28 cellular contexts compared by ENCODE assay signal in the genomic region with DNA sequence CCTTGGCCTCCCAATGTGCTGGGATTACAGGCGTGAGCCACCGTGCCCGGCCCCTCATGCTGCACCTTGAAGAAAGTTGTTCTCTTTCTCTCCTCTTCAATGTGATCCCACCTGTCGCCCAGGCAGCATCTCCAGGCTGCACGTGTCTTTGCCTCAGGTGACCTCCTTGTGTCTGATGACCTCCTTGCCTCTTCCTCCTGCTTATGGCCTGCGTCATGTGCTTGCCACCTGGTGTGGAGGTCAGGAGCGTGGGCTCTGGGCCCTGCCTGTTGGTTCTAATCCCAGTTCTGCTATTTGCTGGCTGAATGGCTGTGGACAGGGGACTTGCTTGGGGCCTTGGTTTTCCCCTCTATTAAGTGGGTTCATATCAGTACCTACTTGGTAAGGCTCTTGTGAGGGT. TPM values are rescaled to one million over a fixed set of nuclear protein-coding genes. Genes with fewer than 3 reads are reported as not detected.
DNase-seq lines count a peak whose midpoint lies in the region; ATAC-seq and TF ChIP-seq lines count a peak whose summit lies in the region.
"Had no signal": no experiment of that assay in that cellular context is flagged by ENCODE, and none has a peak within 500 bp of the region (broad histone marks: within the 10 kb centered on the region; RNA-seq: fewer than 3 reads in every experiment).

No MANE protein-coding gene starts in this region.

- no peaks in the 10 kb centered on the region for H3K27me3 Mint-ChIP-seq in activated naive CD4-positive, alpha-beta T cell treated with anti-CD3 and anti-CD28 coated beads, Interleukin-2, amount 10 ng/mL, durations not matched to agents 7 days and 5 days
- no peaks in the 10 kb centered on the region for H3K27me3 Mint-ChIP-seq in naive B cell
- H3K27me3 Mint-ChIP-seq: progenitor cell of endocrine pancreas had no signal

- CTCF ChIA-PET in activated naive CD4-positive, alpha-beta T cell treated with anti-CD3 and anti-CD28 coated beads, Interleukin-2, amount 10 ng/mL, durations not matched to agents 7 days and 5 days (lab: Charles Lee), result no interaction called here

- no peak for TF ChIP-seq EP300 in tibial nerve (IDR thresholded peaks at IDR 0.05)

- H3K36me3 Mint-ChIP-seq in activated naive CD4-positive, alpha-beta T cell treated with anti-CD3 and anti-CD28 coated beads, Interleukin-2, amount 10 ng/mL, durations not matched to agents 7 days and 5 days, result peaks cover 16% of the 10 kb centered on the region
- H3K36me3 Mint-ChIP-seq in activated naive CD4-positive, alpha-beta T cell treated with anti-CD3 and anti-CD28 coated beads, Interleukin-2, amount 50 U/mL, for 72 hours, result no peaks in the 10 kb centered on the region
- peaks cover 0 to 8% of the 10 kb centered on the region in 2 donors for H3K36me3 Mint-ChIP-seq in naive B cell

- no peaks in the 10 kb centered on the region for H3K36me3 ChIP-seq in tibial nerve
- H3K36me3 ChIP-seq: adrenal gland, thoracic aorta, vagina had no signal

- no peak for TF ChIP-seq CTCF in tibial nerve (IDR thresholded peaks at IDR 0.05)

- H3K4me3 ChIP-seq in tibial nerve, result no peak overlapping the region
- H3K4me3 ChIP-seq: adrenal gland, heart left ventricle, thoracic aorta, vagina had no signal

- peaks cover 27% of the 10 kb centered on the region for H3K4me1 Mint-ChIP-seq in activated naive CD4-positive, alpha-beta T cell treated with anti-CD3 and anti-CD28 coated beads, Interleukin-2, amount 10 ng/mL, durations not matched to agents 7 days and 5 days
- peaks cover 44 to 63% (median 62%) of the 10 kb centered on the region in 3 donors for H3K4me1 Mint-ChIP-seq in naive B cell

- H3K9me3 ChIP-seq in tibial nerve, result no peaks in the 10 kb centered on the region
- H3K9me3 ChIP-seq: adrenal gland, heart left ventricle, thoracic aorta, vagina had no signal

- no peak for TF ChIP-seq POLR2A in tibial nerve (IDR thresholded peaks at IDR 0.05)

- ATAC-seq in activated naive CD4-positive, alpha-beta T cell treated with anti-CD3 and anti-CD28 coated beads, Interleukin-2, amount 50 U/mL, for 72 hours, result no peak
- peak; percentile 14 to 21 for ATAC-seq in naive B cell (ENCODE audit: low read depth in 2 of 2)
- ATAC-seq: HCT116, heart left ventricle, HepG2, SK-N-SH treated with all-trans-retinoic acid at 6 μM for 48 hours had no signal

- H3K27ac ChIP-seq in angular gyrus (ENCODE audit: low read depth, low read length) (peak overlapping the region; percentile 85), tibial nerve (peak overlapping the region; percentile 27 to 99 (median 70))
- H3K27ac ChIP-seq: adrenal gland, epithelial cell of prostate, RWPE1, thoracic aorta, vagina had no signal

- no peaks in the 10 kb centered on the region for H3K9me3 Mint-ChIP-seq in activated naive CD4-positive, alpha-beta T cell treated with anti-CD3 and anti-CD28 coated beads, Interleukin-2, amount 10 ng/mL, durations not matched to agents 7 days and 5 days
- no peaks in the 10 kb centered on the region for H3K9me3 Mint-ChIP-seq in activated naive CD4-positive, alpha-beta T cell treated with anti-CD3 and anti-CD28 coated beads, Interleukin-2, amount 50 U/mL, for 72 hours
- no peaks in the 10 kb centered on the region for H3K9me3 Mint-ChIP-seq in naive B cell

- H3K27me3 ChIP-seq in tibial nerve, result no peaks in the 10 kb centered on the region
- H3K27me3 ChIP-seq: adrenal gland, heart left ventricle, vagina had no signal

- H3K4me3 Mint-ChIP-seq in activated naive CD4-positive, alpha-beta T cell treated with anti-CD3 and anti-CD28 coated beads, Interleukin-2, amount 10 ng/mL, durations not matched to agents 7 days and 5 days, result no peak overlapping the region
- peak overlapping the region in 2 of 8 donors; percentile 42 to 67 for H3K4me3 Mint-ChIP-seq in naive B cell

- 79 to 90% methylated on average over 7 of the region's 7 CpGs for whole genome bisulfite sequencing in tibial nerve, 2 donors

- DNase-seq in activated naive CD4-positive, alpha-beta T cell treated with anti-CD3 and anti-CD28 coated beads, Interleukin-2, amount 10 ng/mL, durations not matched to agents 7 days and 5 days, result no peak
- DNase-seq in activated naive CD4-positive, alpha-beta T cell treated with anti-CD3 and anti-CD28 coated beads, Interleukin-2, amount 50 U/mL, for 72 hours (ENCODE audit: low spot score in 2 of 2), result no peak
- DNase-seq in naive B cell, result no peak
- no peak for DNase-seq in tibial nerve (ENCODE audit: low spot score in 2 of 2)
- DNase-seq in DMS153 treated with DMSO at 0.1 percent for 48 hours (lab: John Stamatoyannopoulos, UW; ENCODE audit: unreplicated experiment), result no peak
- no peak for DNase-seq in COLO829 (ENCODE audit: low spot score)
- no peak for DNase-seq in SHP77 treated with DMSO at 0.1 percent for 48 hours (lab: John Stamatoyannopoulos, UW)
- DNase-seq: activated CD4-positive, alpha-beta T cell treated with anti-CD3 and anti-CD28 coated beads for 4 hours; activated gamma-delta T cell treated with Interleukin-2 at 50 U/mL for 16 hours; adrenal gland; effector CD4-positive, alpha-beta T cell; GDM1; heart left ventricle; Karpas-422; NCI-H1436; NCI-H510A; stimulated activated naive CD4-positive, alpha-beta T cell treated with Interleukin-2 at 50 U/mL for 16 hours had no signal

- H3K27ac Mint-ChIP-seq in activated naive CD4-positive, alpha-beta T cell treated with anti-CD3 and anti-CD28 coated beads, Interleukin-2, amount 10 ng/mL, durations not matched to agents 7 days and 5 days, result peak overlapping the region; percentile 58
- H3K27ac Mint-ChIP-seq in activated naive CD4-positive, alpha-beta T cell treated with anti-CD3 and anti-CD28 coated beads, Interleukin-2, amount 50 U/mL, for 72 hours, result peak overlapping the region in 1 of 2 donors; percentile 48
- H3K27ac Mint-ChIP-seq in naive B cell, result no peak overlapping the region
- H3K27ac Mint-ChIP-seq: progenitor cell of endocrine pancreas had no signal

- H3K4me1 ChIP-seq in tibial nerve, result peaks cover 0 to 97% (median 56%) of the 10 kb centered on the region in 4 donors

RNA-seq across cellular contexts. Expression of a gene that starts 6.3 kb away (rescaled TPM):
- total RNA-seq in activated naive CD4-positive, alpha-beta T cell treated with anti-CD3 and anti-CD28 coated beads, Interleukin-2, amount 50 U/mL, for 72 hours, result 10 to 100 TPM; 13.3 to 26.3 TPM
- 1 to 10 TPM in 1 of 6 donors, under 1 TPM in 4, not detected in 1; 0.37 to 1.5 (median 0.83) TPM for polyA plus RNA-seq in naive B cell (ENCODE audit: low read depth in 6 of 6)
- total RNA-seq in tibial nerve, result 10 to 100 TPM in 2 of 4 donors, 1 to 10 TPM in 2; 6.1 to 23.1 (median 9.8) TPM

RNA-seq across cellular contexts. Expression of a gene that starts 42.3 kb away (rescaled TPM):
- total RNA-seq in activated naive CD4-positive, alpha-beta T cell treated with anti-CD3 and anti-CD28 coated beads, Interleukin-2, amount 50 U/mL, for 72 hours, result under 1 TPM; 0.31 to 0.57 TPM
- polyA plus RNA-seq in naive B cell (ENCODE audit: low read depth in 6 of 6), result not detected
- total RNA-seq in tibial nerve, result under 1 TPM in 3 of 4 donors, not detected in 1; under 0.01 to 0.90 (median 0.66) TPM
- total RNA-seq: kidney epithelial cell, OCI-LY7, progenitor cell of endocrine pancreas, thoracic aorta, vagina had no signal

Comparison
In these comparisons a context has a peak if more than half of its experiments do, and no peak if none do; other contexts are left out.
1. ATAC-seq: peak in naive B cell (2 of 2); none in activated naive CD4-positive, alpha-beta T cell treated with anti-CD3 and anti-CD28 coated beads, Interleukin-2, amount 50 U/mL, for 72 hours (0 of 2).